ENCODE assay signal across 8 cellular contexts in genomic region chr19:14135355-14135754, GRCh38. TPM values are rescaled to one million over a fixed set of nuclear protein-coding genes. Genes with fewer than 3 reads are reported as not detected.
A peak's percentile ranks its signal among the peaks of the same experiment; 100 is the strongest.
DNase-seq lines count a peak whose midpoint lies in the region; ATAC-seq and TF ChIP-seq lines count a peak whose summit lies in the region.

No MANE protein-coding gene starts in this region.

- H3K27me3 Mint-ChIP-seq in activated naive CD4-positive, alpha-beta T cell treated with anti-CD3 and anti-CD28 coated beads, Interleukin-2, amount 50 U/mL, for 24 hours: no peaks in the 10 kb centered on the region
- peaks cover 6% of the 10 kb centered on the region for H3K27me3 Mint-ChIP-seq in glutamatergic neuron (ENCODE audit: unreplicated experiment)

- TF ChIP-seq CTCF in VCaP (conservative IDR thresholded peaks at IDR 0.05) (no peak), glutamatergic neuron (IDR thresholded peaks at IDR 0.05; ENCODE audit: partially characterized antibody, unreplicated experiment) (no peak)

- H3K27ac ChIP-seq in VCaP (peak overlapping the region; percentile 58; the same call in 1 of the 2 replicates), thymus (ENCODE audit: low read depth) (no peak overlapping the region), substantia nigra (ENCODE audit: low read depth, low read length, poor library complexity, severe bottlenecking) (no peak overlapping the region)

- no peak for DNase-seq in activated naive CD4-positive, alpha-beta T cell treated with Interleukin-2 at 50 U/mL for 16 hours
- DNase-seq in glutamatergic neuron: no peak
- no peak for DNase-seq in anterior cingulate cortex (lab: John Stamatoyannopoulos, UW)
- no peak for DNase-seq in substantia nigra (lab: John Stamatoyannopoulos, UW)

- WGBS in thymus: 59% methylated on average over 6 of the region's 6 CpGs

- H3K27ac Mint-ChIP-seq in activated naive CD4-positive, alpha-beta T cell treated with anti-CD3 and anti-CD28 coated beads, Interleukin-2, amount 50 U/mL, for 24 hours: no peak overlapping the region
- H3K27ac Mint-ChIP-seq in glutamatergic neuron (ENCODE audit: unreplicated experiment): no peak overlapping the region

- H3K4me1 ChIP-seq in thymus (ENCODE audit: control insufficient read depth, insufficient read depth, low read length): peaks cover 15% of the 10 kb centered on the region

- peaks cover 23% of the 10 kb centered on the region for H3K4me1 Mint-ChIP-seq in activated naive CD4-positive, alpha-beta T cell treated with anti-CD3 and anti-CD28 coated beads, Interleukin-2, amount 50 U/mL, for 24 hours
- peaks cover 6% of the 10 kb centered on the region for H3K4me1 Mint-ChIP-seq in glutamatergic neuron (ENCODE audit: low read depth, unreplicated experiment)

- H3K4me3 Mint-ChIP-seq in activated naive CD4-positive, alpha-beta T cell treated with anti-CD3 and anti-CD28 coated beads, Interleukin-2, amount 50 U/mL, for 24 hours: peak overlapping the region; percentile 78
- H3K4me3 Mint-ChIP-seq in glutamatergic neuron (ENCODE audit: unreplicated experiment): peak overlapping the region; percentile 80

- no peaks in the 10 kb centered on the region for H3K9me3 ChIP-seq in thymus (ENCODE audit: control insufficient read depth)

- no peaks in the 10 kb centered on the region for H3K27me3 ChIP-seq in thymus (ENCODE audit: control insufficient read depth, insufficient read depth)

- no peak for ATAC-seq in GM21381 (IDR thresholded peaks at IDR 0.05; ENCODE audit: unreplicated experiment)

- H3K9me3 Mint-ChIP-seq in activated naive CD4-positive, alpha-beta T cell treated with anti-CD3 and anti-CD28 coated beads, Interleukin-2, amount 50 U/mL, for 24 hours: no peaks in the 10 kb centered on the region
- peaks cover 3% of the 10 kb centered on the region for H3K9me3 Mint-ChIP-seq in glutamatergic neuron (ENCODE audit: unreplicated experiment)

- peaks cover 10% of the 10 kb centered on the region for H3K36me3 ChIP-seq in thymus (ENCODE audit: control insufficient read depth, insufficient read depth)

- H3K4me3 ChIP-seq in thymus (ENCODE audit: low read length): peak overlapping the region; percentile 60

- peaks cover 6% of the 10 kb centered on the region for H3K36me3 Mint-ChIP-seq in activated naive CD4-positive, alpha-beta T cell treated with anti-CD3 and anti-CD28 coated beads, Interleukin-2, amount 50 U/mL, for 24 hours
- H3K36me3 Mint-ChIP-seq in glutamatergic neuron (ENCODE audit: unreplicated experiment): no peaks in the 10 kb centered on the region

RNA-seq across cellular contexts. Expression of gene ASF1B, which starts 1.0 kb away (rescaled TPM):
- total RNA-seq in glutamatergic neuron (ENCODE audit: unreplicated experiment): 2.3 TPM
- polyA plus RNA-seq in thymus: 2.9 TPM

RNA-seq across cellular contexts. Expression of gene PRKACA, which starts 17.8 kb away (rescaled TPM):
- total RNA-seq in glutamatergic neuron (ENCODE audit: unreplicated experiment): 82.9 TPM
- 36.8 TPM for polyA plus RNA-seq in thymus

RNA-seq across cellular contexts. Expression of gene SAMD1, which starts 44.8 kb away (rescaled TPM):
- 52.0 TPM for total RNA-seq in glutamatergic neuron (ENCODE audit: unreplicated experiment)
- polyA plus RNA-seq in thymus: 43.6 TPM

RNA-seq across cellular contexts. Expression of gene C19orf67, which starts 49.8 kb away (rescaled TPM):
- 0.71 TPM for total RNA-seq in glutamatergic neuron (ENCODE audit: unreplicated experiment)
- polyA plus RNA-seq in thymus: 0.18 TPM
